Comparison of ENCODE assay signal across 6 cellular contexts in genomic region chr15:33324609-33325008, GRCh38. TPM values are rescaled to one million over a fixed set of nuclear protein-coding genes. Genes with fewer than 3 reads are reported as not detected.
"Had no signal": no experiment of that assay in that cellular context is flagged by ENCODE, and none has a peak within 500 bp of the region (broad histone marks: within the 10 kb centered on the region; RNA-seq: fewer than 3 reads in every experiment).

No MANE protein-coding gene starts in this region.

- H3K4me3 Mint-ChIP-seq: GM23338, H9 had no signal

- H3K4me2 ChIP-seq: GM23338 had no signal

- H3K4me3 ChIP-seq: GM23338, K562 had no signal

- H3K9me3 Mint-ChIP-seq: GM23338, H9 had no signal

- ATAC-seq: GM23338, K562 had no signal

- DNase-seq: H9, HCEC 1CT, IMR-90 had no signal

- H3K27ac Mint-ChIP-seq: GM23338, H9 had no signal

- H2AFZ ChIP-seq: GM23338 had no signal

RNA-seq across cellular contexts. Expression of gene RYR3, which starts 13.8 kb away (rescaled TPM):
- total RNA-seq: HT-29, K562 had no signal
- polyA plus RNA-seq: IMR-90 had no signal
